ENCODE assay signal across 8 cellular contexts in the genomic region with DNA sequence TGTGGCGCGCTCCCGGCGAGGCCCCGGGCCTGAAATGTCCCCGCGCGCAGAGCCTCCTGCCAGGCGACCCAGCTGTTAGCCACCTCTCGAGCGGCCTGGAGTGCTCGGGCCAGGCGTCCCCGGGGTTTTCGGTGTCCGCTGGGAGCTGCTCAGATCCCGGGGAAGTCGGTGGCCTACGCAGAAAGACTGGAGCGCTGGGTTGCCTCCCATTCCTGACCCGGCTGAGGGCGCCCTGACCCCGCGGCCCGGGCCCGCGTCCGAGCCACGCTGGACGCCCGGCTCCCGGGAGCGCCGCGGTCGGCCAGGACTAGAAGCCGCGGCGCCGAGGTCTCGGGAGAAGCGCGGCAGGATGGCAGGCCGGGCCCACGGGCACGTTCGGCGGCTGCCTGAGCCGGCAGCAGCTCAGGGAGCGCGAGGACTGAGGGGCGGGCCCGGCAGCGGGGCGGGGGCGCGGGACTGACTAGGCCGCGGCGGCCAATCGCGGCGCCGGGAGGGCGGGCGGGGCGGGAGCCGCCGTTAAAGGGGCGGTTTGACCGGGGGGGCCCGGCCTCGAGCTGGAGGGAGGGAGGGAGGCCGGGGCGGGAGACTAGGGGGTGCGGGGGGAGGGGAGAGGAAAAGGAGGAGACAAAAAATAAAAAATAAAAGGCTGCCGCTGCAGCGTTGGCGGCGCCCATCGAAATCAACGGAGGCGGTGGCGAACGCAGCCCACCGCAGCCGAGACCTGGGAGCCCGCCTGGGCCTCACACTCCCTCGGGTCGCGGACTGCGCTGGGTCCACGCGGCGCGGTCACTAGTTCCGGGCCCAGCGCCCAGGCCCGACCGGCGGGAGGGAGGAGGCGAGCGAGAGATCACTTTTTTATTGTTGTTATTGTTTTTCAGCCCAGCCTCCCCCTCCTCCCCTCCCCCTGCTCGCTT. TPM values are rescaled to one million over a fixed set of nuclear protein-coding genes. Genes with fewer than 3 reads are reported as not detected.
DNase-seq lines count a peak whose midpoint lies in the region; ATAC-seq and TF ChIP-seq lines count a peak whose summit lies in the region.

No MANE protein-coding gene starts in this region.

- H3K36me3 Mint-ChIP-seq in activated naive CD4-positive, alpha-beta T cell treated with anti-CD3 and anti-CD28 coated beads, Interleukin-2, amount 10 ng/mL, durations not matched to agents 7 days and 5 days, result peaks cover 8% of the 10 kb centered on the region

- intact Hi-C loops in PC-9 (cut with micrococcal nuclease; ENCODE audit: unreplicated experiment), result loop anchor here (1.0 to 10.0 kb wide), 4 partner anchors 109 to 538 kb away; a partner anchor contains a TSS
- intact Hi-C loops in prostate gland (cut with DNase I), result no loop called here

- H3K4me2 ChIP-seq in PC-9, result peak overlapping the region; percentile 93

- H3K4me3 Mint-ChIP-seq in activated naive CD4-positive, alpha-beta T cell treated with anti-CD3 and anti-CD28 coated beads, Interleukin-2, amount 10 ng/mL, durations not matched to agents 7 days and 5 days, result no peak overlapping the region

- TF ChIP-seq CTCF in PC-9 (conservative IDR thresholded peaks at IDR 0.05) (no peak; the same call in 1 of the 2 replicates), prostate gland (IDR thresholded peaks at IDR 0.05) (no peak)

- peak; percentile 69 for DNase-seq in NCI-H1436 (lab: John Stamatoyannopoulos, UW)
- no peak for DNase-seq in NCI-H1436 treated with DMSO at 0.1 percent for 48 hours (lab: John Stamatoyannopoulos, UW)
- DNase-seq in PC-9, result peak; percentile 71 to 85
- peak; percentile 58 for DNase-seq in activated naive CD4-positive, alpha-beta T cell treated with anti-CD3 and anti-CD28 coated beads, Interleukin-2, amount 10 ng/mL, durations not matched to agents 7 days and 5 days
- peak; percentile 64 for DNase-seq in germinal center (ENCODE audit: low spot score)
- DNase-seq in prostate gland (ENCODE audit: low spot score), result peak; percentile 32

- H3K4me3 ChIP-seq in PC-9 (peak overlapping the region; percentile 98), prostate gland (peak overlapping the region; percentile 22 to 45)

- CTCF ChIA-PET in PC-9 (lab: Charles Lee), result interaction anchor here (0.5 to 0.8 kb wide), 2 partner anchors 255 to 413 kb away, joined by 3 to 4 read pairs; no protein-coding TSS in a partner anchor
- CTCF ChIA-PET in activated naive CD4-positive, alpha-beta T cell treated with anti-CD3 and anti-CD28 coated beads, Interleukin-2, amount 10 ng/mL, durations not matched to agents 7 days and 5 days (lab: Charles Lee), result interaction anchor here (2.8 kb wide), 1 partner anchor 324 kb away, joined by 7 read pairs; no protein-coding TSS in a partner anchor

- no peaks in the 10 kb centered on the region for H3K9me2 ChIP-seq in PC-9 (ENCODE audit: insufficient read depth)

- TF ChIP-seq POLR2A in prostate gland (IDR thresholded peaks at IDR 0.05), result no peak

- H3K9me3 Mint-ChIP-seq in activated naive CD4-positive, alpha-beta T cell treated with anti-CD3 and anti-CD28 coated beads, Interleukin-2, amount 10 ng/mL, durations not matched to agents 7 days and 5 days, result peaks cover 3% of the 10 kb centered on the region

- H3K27ac Mint-ChIP-seq in activated naive CD4-positive, alpha-beta T cell treated with anti-CD3 and anti-CD28 coated beads, Interleukin-2, amount 10 ng/mL, durations not matched to agents 7 days and 5 days, result no peak overlapping the region

- peaks cover 96% of the 10 kb centered on the region for H3K27me3 Mint-ChIP-seq in activated naive CD4-positive, alpha-beta T cell treated with anti-CD3 and anti-CD28 coated beads, Interleukin-2, amount 10 ng/mL, durations not matched to agents 7 days and 5 days

- H3K4me1 ChIP-seq in PC-9 (replicated peaks; ENCODE audit: insufficient read depth) (peaks cover 15% of the 10 kb centered on the region), prostate gland (replicated peaks) (peaks cover 11% of the 10 kb centered on the region)

- peak overlapping the region; percentile 92 for H2AFZ ChIP-seq in PC-9

- H3F3A ChIP-seq in PC-9 (ENCODE audit: insufficient read depth, low read depth), result peaks cover 4% of the 10 kb centered on the region; the same call in 1 of the 2 replicates

- H3K27me3 ChIP-seq in PC-9 (ENCODE audit: insufficient read depth, low read depth), result no peaks in the 10 kb centered on the region
- peaks cover 60% of the 10 kb centered on the region for H3K27me3 ChIP-seq in prostate gland (replicated peaks; ENCODE audit: insufficient read depth)

- H4K20me1 ChIP-seq in PC-9 (ENCODE audit: insufficient read depth), result peaks cover 7% of the 10 kb centered on the region; the same call in 1 of the 2 replicates

- peaks cover 28% of the 10 kb centered on the region for H3K79me2 ChIP-seq in PC-9 (ENCODE audit: low read depth)

- POLR2A ChIA-PET in PC-9 (lab: Charles Lee; ENCODE audit: unreplicated experiment), result interaction anchor here (0.7 to 1.8 kb wide), 2 partner anchors 10 to 323 kb away, joined by 3 to 14 read pairs; no protein-coding TSS in a partner anchor

- H3K9me3 ChIP-seq in PC-9 (ENCODE audit: insufficient read depth, low read depth), result no peaks in the 10 kb centered on the region
- H3K9me3 ChIP-seq in prostate gland, result no peaks in the 10 kb centered on the region

- 3% methylated on average over 52 of the region's 104 CpGs for WGBS in prostate gland

- no TSS peak for BruUV-seq in PC-9 (replicated peaks; lab: Mats Ljungman, UMichigan)

- H3K27ac ChIP-seq in PC-9 (peak overlapping the region; percentile 64), prostate gland (no peak overlapping the region)

- peaks cover 32% of the 10 kb centered on the region for H3K4me1 Mint-ChIP-seq in activated naive CD4-positive, alpha-beta T cell treated with anti-CD3 and anti-CD28 coated beads, Interleukin-2, amount 10 ng/mL, durations not matched to agents 7 days and 5 days

- H3K36me3 ChIP-seq in PC-9 (ENCODE audit: low read depth) (no peaks in the 10 kb centered on the region), prostate gland (no peaks in the 10 kb centered on the region)

- ATAC-seq in HG03439 (IDR thresholded peaks at IDR 0.05; ENCODE audit: unreplicated experiment) (peak; percentile 54), GM21717 (IDR thresholded peaks at IDR 0.05; ENCODE audit: unreplicated experiment) (no peak)

RNA-seq across cellular contexts. Expression of a gene that starts 1.1 kb away (rescaled TPM):
- total RNA-seq in PC-9 (2021), result 13.6 and 14.7 TPM in 2 replicates
- total RNA-seq in prostate gland, result under 1 TPM; 0.05 to 0.51 TPM

RNA-seq across cellular contexts. Expression of a gene that starts 8.9 kb away (rescaled TPM):
- total RNA-seq in PC-9 (2021), result 0.61 and 0.68 TPM in 2 replicates
- under 1 TPM; 0.09 to 0.45 TPM for total RNA-seq in prostate gland
